In the genomic region with DNA sequence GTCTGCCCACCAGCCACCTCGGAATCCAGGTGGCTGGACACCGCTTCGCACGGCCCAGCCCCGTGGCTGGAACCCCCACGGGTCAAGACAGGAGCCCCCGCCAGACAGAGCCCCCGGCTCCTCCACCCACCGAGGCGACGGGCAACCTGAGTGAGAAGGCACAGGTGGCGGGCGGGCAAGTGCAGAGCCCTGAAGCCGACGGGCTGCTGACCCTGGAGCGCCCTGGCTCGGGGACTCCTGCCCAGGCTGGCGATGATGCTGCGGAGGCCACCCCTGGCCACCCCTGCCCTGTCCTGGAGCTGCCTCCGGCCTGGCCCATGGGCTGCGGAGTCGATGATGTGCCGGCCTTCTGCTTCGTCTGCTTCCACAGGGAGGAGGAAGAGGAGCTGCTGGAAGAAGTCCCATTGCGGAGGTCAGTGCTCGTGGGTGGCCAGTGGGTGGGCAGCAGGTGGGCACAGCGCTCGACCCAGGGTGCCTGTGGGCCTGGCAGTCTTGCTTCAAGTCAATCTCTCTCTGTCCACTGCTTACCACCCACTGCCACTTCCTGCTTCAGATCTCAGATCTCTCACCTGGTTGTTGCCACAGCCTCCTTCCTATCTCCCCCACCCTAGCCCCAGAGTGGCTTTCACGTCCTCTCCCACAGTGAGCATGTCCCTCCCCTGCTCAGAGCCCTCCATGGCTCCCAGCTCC, we compare ENCODE assay signal across 1 cellular context.
TF ChIP-seq lines count a peak whose summit lies in the region.

No MANE protein-coding gene starts in this region.

TF ChIP-seq in WTC11, 78 proteins besides CTCF, POLR2A, EP300 and RAD21 (continued from another document):
- TF ChIP-seq, protein P1, sequence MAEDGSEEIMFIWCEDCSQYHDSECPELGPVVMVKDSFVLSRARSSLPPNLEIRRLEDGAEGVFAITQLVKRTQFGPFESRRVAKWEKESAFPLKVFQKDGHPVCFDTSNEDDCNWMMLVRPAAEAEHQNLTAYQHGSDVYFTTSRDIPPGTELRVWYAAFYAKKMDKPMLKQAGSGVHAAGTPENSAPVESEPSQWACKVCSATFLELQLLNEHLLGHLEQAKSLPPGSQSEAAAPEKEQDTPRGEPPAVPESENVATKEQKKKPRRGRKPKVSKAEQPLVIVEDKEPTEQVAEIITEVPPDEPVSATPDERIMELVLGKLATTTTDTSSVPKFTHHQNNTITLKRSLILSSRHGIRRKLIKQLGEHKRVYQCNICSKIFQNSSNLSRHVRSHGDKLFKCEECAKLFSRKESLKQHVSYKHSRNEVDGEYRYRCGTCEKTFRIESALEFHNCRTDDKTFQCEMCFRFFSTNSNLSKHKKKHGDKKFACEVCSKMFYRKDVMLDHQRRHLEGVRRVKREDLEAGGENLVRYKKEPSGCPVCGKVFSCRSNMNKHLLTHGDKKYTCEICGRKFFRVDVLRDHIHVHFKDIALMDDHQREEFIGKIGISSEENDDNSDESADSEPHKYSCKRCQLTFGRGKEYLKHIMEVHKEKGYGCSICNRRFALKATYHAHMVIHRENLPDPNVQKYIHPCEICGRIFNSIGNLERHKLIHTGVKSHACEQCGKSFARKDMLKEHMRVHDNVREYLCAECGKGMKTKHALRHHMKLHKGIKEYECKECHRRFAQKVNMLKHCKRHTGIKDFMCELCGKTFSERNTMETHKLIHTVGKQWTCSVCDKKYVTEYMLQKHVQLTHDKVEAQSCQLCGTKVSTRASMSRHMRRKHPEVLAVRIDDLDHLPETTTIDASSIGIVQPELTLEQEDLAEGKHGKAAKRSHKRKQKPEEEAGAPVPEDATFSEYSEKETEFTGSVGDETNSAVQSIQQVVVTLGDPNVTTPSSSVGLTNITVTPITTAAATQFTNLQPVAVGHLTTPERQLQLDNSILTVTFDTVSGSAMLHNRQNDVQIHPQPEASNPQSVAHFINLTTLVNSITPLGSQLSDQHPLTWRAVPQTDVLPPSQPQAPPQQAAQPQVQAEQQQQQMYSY (CRISPR knock-in tag; IDR thresholded peaks at IDR 0.05), result no peak
- TF ChIP-seq NFATC4 (CRISPR knock-in tag; IDR thresholded peaks at IDR 0.05), result no peak
- no peak for TF ChIP-seq TCF7 (CRISPR knock-in tag; IDR thresholded peaks at IDR 0.05; ENCODE audit: low read depth)
- no peak for TF ChIP-seq NR3C1 (CRISPR knock-in tag; conservative IDR thresholded peaks at IDR 0.05; ENCODE audit: low read depth)
- TF ChIP-seq, protein P2, sequence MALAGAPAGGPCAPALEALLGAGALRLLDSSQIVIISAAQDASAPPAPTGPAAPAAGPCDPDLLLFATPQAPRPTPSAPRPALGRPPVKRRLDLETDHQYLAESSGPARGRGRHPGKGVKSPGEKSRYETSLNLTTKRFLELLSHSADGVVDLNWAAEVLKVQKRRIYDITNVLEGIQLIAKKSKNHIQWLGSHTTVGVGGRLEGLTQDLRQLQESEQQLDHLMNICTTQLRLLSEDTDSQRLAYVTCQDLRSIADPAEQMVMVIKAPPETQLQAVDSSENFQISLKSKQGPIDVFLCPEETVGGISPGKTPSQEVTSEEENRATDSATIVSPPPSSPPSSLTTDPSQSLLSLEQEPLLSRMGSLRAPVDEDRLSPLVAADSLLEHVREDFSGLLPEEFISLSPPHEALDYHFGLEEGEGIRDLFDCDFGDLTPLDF (CRISPR knock-in tag; IDR thresholded peaks at IDR 0.05), result no peak
